31 cellular contexts compared by ENCODE assay signal in genomic region chr9:89048611-89049010, GRCh38. TPM values are rescaled to one million over a fixed set of nuclear protein-coding genes. Genes with fewer than 3 reads are reported as not detected.
"Had no signal": no experiment of that assay in that cellular context is flagged by ENCODE, and none has a peak within 500 bp of the region (broad histone marks: within the 10 kb centered on the region; RNA-seq: fewer than 3 reads in every experiment).

No MANE protein-coding gene starts in this region.

- H3K9me3 Mint-ChIP-seq: activated CD4-positive, alpha-beta memory T cell treated with anti-CD3 and anti-CD28 coated beads for 36 hours; activated CD4-positive, alpha-beta T cell treated with anti-CD3 and anti-CD28 coated beads, Interleukin-2, amount 10 ng/mL, durations not matched to agents 24 days and 14 days; activated naive CD4-positive, alpha-beta T cell treated with anti-CD3 and anti-CD28 coated beads, Interleukin-2, amount 50 U/mL, for 72 hours; activated T-helper 2 cell treated with anti-CD3 and anti-CD28 coated beads, Interferon-gamma antibody, Interleukin-2, Interleukin-4, amounts not matched to agents 10 μg/mL and 5 μg/mL and 100 μg/mL, durations not matched to agents 14 hours and 24 hours and 36 hours; central memory CD8-positive, alpha-beta T cell; stimulated activated naive B cell treated with anti-CD40 and anti-IgM and Interleukin-4, amounts not matched to agents 10 μg/mL and 1 μg/mL and 100 μg/mL, for 72 hours had no signal

- H3K36me3 ChIP-seq: gastrocnemius medialis, stomach, thyroid gland, upper lobe of left lung, vagina, WERI-Rb-1 had no signal

- H3K4me1 ChIP-seq: gastrocnemius medialis, parathyroid adenoma, psoas muscle, stomach, thyroid gland, upper lobe of left lung, vagina had no signal

- H3K27me3 ChIP-seq: gastrocnemius medialis, stomach, thyroid gland, upper lobe of left lung, vagina had no signal

- H3K4me3 ChIP-seq: gastrocnemius medialis, psoas muscle, smooth muscle cell, stomach, thyroid gland, upper lobe of left lung, vagina had no signal

- H3K4me1 Mint-ChIP-seq: activated CD4-positive, alpha-beta T cell treated with anti-CD3 and anti-CD28 coated beads, Interleukin-2, amount 10 ng/mL, durations not matched to agents 24 days and 14 days; central memory CD8-positive, alpha-beta T cell; immature natural killer cell; naive thymus-derived CD4-positive, alpha-beta T cell; stimulated activated naive B cell treated with anti-CD40 and anti-IgM and Interleukin-4, amounts not matched to agents 10 μg/mL and 1 μg/mL and 100 μg/mL, for 72 hours; T-helper 17 cell had no signal

- H3K27ac Mint-ChIP-seq: activated CD4-positive, alpha-beta memory T cell treated with anti-CD3 and anti-CD28 coated beads for 36 hours; activated CD4-positive, alpha-beta T cell treated with anti-CD3 and anti-CD28 coated beads, Interleukin-2, amount 10 ng/mL, durations not matched to agents 24 days and 14 days; activated naive CD4-positive, alpha-beta T cell treated with anti-CD3 and anti-CD28 coated beads, Interleukin-2, amount 50 U/mL, for 72 hours; activated T-helper 2 cell treated with anti-CD3 and anti-CD28 coated beads, Interferon-gamma antibody, Interleukin-2, Interleukin-4, amounts not matched to agents 10 μg/mL and 5 μg/mL and 100 μg/mL, durations not matched to agents 14 hours and 24 hours and 36 hours; immature natural killer cell; naive thymus-derived CD4-positive, alpha-beta T cell; stimulated activated naive B cell treated with anti-CD40 and anti-IgM and Interleukin-4, amounts not matched to agents 10 μg/mL and 1 μg/mL and 100 μg/mL, for 72 hours; T-helper 17 cell had no signal

- DNase-seq: activated CD4-positive, alpha-beta memory T cell treated with anti-CD3 and anti-CD28 coated beads for 36 hours; activated CD4-positive, alpha-beta T cell treated with anti-CD3 and anti-CD28 coated beads, Interleukin-2, amount 10 ng/mL, durations not matched to agents 24 days and 14 days; activated CD4-positive, CD25-positive, alpha-beta regulatory T cell treated with anti-CD3 and anti-CD28 coated beads, Interleukin-2, amount 50 U/mL, for 72 hours; activated naive CD4-positive, alpha-beta T cell; activated T-cell treated with anti-CD3 and anti-CD28 coated beads, Interleukin-2, amount 50 U/mL, for 48 hours; dermis blood vessel endothelial cell; effector CD8-positive, alpha-beta T cell; gastrocnemius medialis; glutamatergic neuron; immature natural killer cell; kidney; midbrain; naive thymus-derived CD4-positive, alpha-beta T cell; nucleus accumbens; psoas muscle; stimulated activated CD4-positive, alpha-beta T cell treated with anti-CD3 and anti-CD28 coated beads, Interleukin-1b, Interleukin-23, amount 100 ng/mL, for 48 hours; stimulated activated CD4-positive, alpha-beta T cell treated with anti-CD3 and anti-CD28 coated beads, Interleukin-4, amount 100 ng/mL, for 4 hours; stimulated activated CD8-positive, alpha-beta memory T cell treated with anti-CD3 and anti-CD28 coated beads, Interleukin-4, amount 100 ng/mL, for 48 hours; stimulated activated naive B cell treated with anti-CD40 and anti-IgM and Interleukin-4, amounts not matched to agents 10 μg/mL and 1 μg/mL and 100 μg/mL, for 72 hours; stomach; T-helper 17 cell; T1000; thyroid gland; WERI-Rb-1 had no signal

- H3K9me3 ChIP-seq: gastrocnemius medialis, psoas muscle, stomach, thyroid gland, upper lobe of left lung, vagina had no signal

- H3K36me3 Mint-ChIP-seq: activated CD4-positive, alpha-beta memory T cell treated with anti-CD3 and anti-CD28 coated beads for 36 hours; activated naive CD4-positive, alpha-beta T cell treated with anti-CD3 and anti-CD28 coated beads, Interleukin-2, amount 50 U/mL, for 72 hours; immature natural killer cell; naive thymus-derived CD4-positive, alpha-beta T cell; stimulated activated naive B cell treated with anti-CD40 and anti-IgM and Interleukin-4, amounts not matched to agents 10 μg/mL and 1 μg/mL and 100 μg/mL, for 72 hours had no signal

- H3K4me3 Mint-ChIP-seq: activated CD4-positive, alpha-beta memory T cell treated with anti-CD3 and anti-CD28 coated beads for 36 hours; activated CD4-positive, alpha-beta T cell treated with anti-CD3 and anti-CD28 coated beads, Interleukin-2, amount 10 ng/mL, durations not matched to agents 24 days and 14 days; central memory CD8-positive, alpha-beta T cell; immature natural killer cell; naive thymus-derived CD4-positive, alpha-beta T cell; stimulated activated naive B cell treated with anti-CD40 and anti-IgM and Interleukin-4, amounts not matched to agents 10 μg/mL and 1 μg/mL and 100 μg/mL, for 72 hours; T-helper 17 cell had no signal

- H3K27ac ChIP-seq: gastrocnemius medialis, parathyroid adenoma, psoas muscle, stomach, thyroid gland, upper lobe of left lung, vagina, WERI-Rb-1 had no signal

- ATAC-seq: activated naive CD4-positive, alpha-beta T cell treated with anti-CD3 and anti-CD28 coated beads, Interleukin-2, amount 50 U/mL, for 72 hours; gastrocnemius medialis; naive thymus-derived CD4-positive, alpha-beta T cell; psoas muscle; stimulated activated naive B cell treated with anti-CD40 and anti-IgM and Interleukin-4, amounts not matched to agents 10 μg/mL and 1 μg/mL and 100 μg/mL, for 72 hours; T-helper 17 cell had no signal

RNA-seq across cellular contexts. Expression of gene S1PR3, which starts 57.3 kb away (rescaled TPM):
- polyA plus RNA-seq: naive thymus-derived CD4-positive, alpha-beta T cell had no signal
